13 cellular contexts compared by ENCODE assay signal in genomic region chr1:50981741-50982140, GRCh38. TPM values are rescaled to one million over a fixed set of nuclear protein-coding genes. Genes with fewer than 3 reads are reported as not detected.
DNase-seq lines count a peak whose midpoint lies in the region; ATAC-seq and TF ChIP-seq lines count a peak whose summit lies in the region.
"Had no signal": no experiment of that assay in that cellular context is flagged by ENCODE, and none has a peak within 500 bp of the region (broad histone marks: within the 10 kb centered on the region; RNA-seq: fewer than 3 reads in every experiment).

No MANE protein-coding gene starts in this region.

- H3K4me1 ChIP-seq in right atrium auricular region (peaks cover 0 to 4% of the 10 kb centered on the region in 2 donors), right cardiac atrium (ENCODE audit: control insufficient read depth, insufficient read depth, low read length) (no peaks in the 10 kb centered on the region), vagina (no peaks in the 10 kb centered on the region)

- no peaks in the 10 kb centered on the region for H3K36me3 ChIP-seq in right atrium auricular region
- H3K36me3 ChIP-seq in vagina, result no peaks in the 10 kb centered on the region
- H3K36me3 ChIP-seq: BLaER1 treated with 17β-estradiol and CSF1 and Interleukin-3, amounts not matched to agents 10 nM and 100 nM had no signal

- CTCF ChIA-PET in activated CD8-positive, alpha-beta memory T cell treated with anti-CD3 and anti-CD28 coated beads, Interleukin-2, amount 10 ng/mL, durations not matched to agents 7 days and 5 days (lab: Charles Lee), result no interaction called here

- TF ChIP-seq POLR2A in vagina (IDR thresholded peaks at IDR 0.05), result no peak

- H3K27ac ChIP-seq in right atrium auricular region (peak overlapping the region; percentile 98 to 100), right cardiac atrium (ENCODE audit: low read length) (no peak overlapping the region), coronary artery (peak overlapping the region; percentile 71 to 98), vagina (peak overlapping the region; percentile 96)
- H3K27ac ChIP-seq: BLaER1 treated with 17β-estradiol and CSF1 and Interleukin-3, amounts not matched to agents 10 nM and 100 nM had no signal

- peaks cover 57% of the 10 kb centered on the region for H3K27me3 Mint-ChIP-seq in activated CD8-positive, alpha-beta memory T cell treated with anti-CD3 and anti-CD28 coated beads, Interleukin-2, amount 10 ng/mL, durations not matched to agents 7 days and 5 days

- H3K9me3 ChIP-seq in right atrium auricular region (no peaks in the 10 kb centered on the region), right cardiac atrium (ENCODE audit: control insufficient read depth, low read length) (no peaks in the 10 kb centered on the region), vagina (no peaks in the 10 kb centered on the region)
- H3K9me3 ChIP-seq: BLaER1 treated with 17β-estradiol and CSF1 and Interleukin-3, amounts not matched to agents 10 nM and 100 nM had no signal

- H3K4me3 ChIP-seq in right atrium auricular region (peak overlapping the region in 1 of 2 donors; percentile 3), right cardiac atrium (ENCODE audit: low read length) (no peak overlapping the region), coronary artery (peak overlapping the region; percentile 55), vagina (peak overlapping the region in 1 of 2 donors; percentile 6)
- H3K4me3 ChIP-seq: BLaER1 treated with 17β-estradiol and CSF1 and Interleukin-3, amounts not matched to agents 10 nM and 100 nM had no signal

- ATAC-seq in right cardiac atrium (no peak), GM18909 (IDR thresholded peaks at IDR 0.05; ENCODE audit: poor library complexity, unreplicated experiment) (no peak), HG03159 (IDR thresholded peaks at IDR 0.05; ENCODE audit: unreplicated experiment) (no peak)
- no peak for ATAC-seq in activated CD8-positive, alpha-beta memory T cell treated with anti-CD3 and anti-CD28 coated beads, Interleukin-2, amount 10 ng/mL, durations not matched to agents 7 days and 5 days

- TF ChIP-seq CTCF in right atrium auricular region (IDR thresholded peaks at IDR 0.05) (no peak), coronary artery (IDR thresholded peaks at IDR 0.05) (no peak), vagina (IDR thresholded peaks at IDR 0.05) (no peak)

- H3K9me3 Mint-ChIP-seq in activated CD8-positive, alpha-beta memory T cell treated with anti-CD3 and anti-CD28 coated beads, Interleukin-2, amount 10 ng/mL, durations not matched to agents 7 days and 5 days (ENCODE audit: low read depth), result no peaks in the 10 kb centered on the region
- H3K9me3 Mint-ChIP-seq: naive B cell had no signal

- DNase-seq in right atrium auricular region (ENCODE audit: low spot score) (no peak), right cardiac atrium (no peak), NCI-H524 (lab: John Stamatoyannopoulos, UW) (peak; percentile 67 to 79), coronary artery (ENCODE audit: low spot score) (no peak), vagina (ENCODE audit: extremely low spot score in 2 of 2) (no peak)
- DNase-seq in activated CD8-positive, alpha-beta memory T cell treated with anti-CD3 and anti-CD28 coated beads, Interleukin-2, amount 10 ng/mL, durations not matched to agents 7 days and 5 days, result no peak
- DNase-seq: dermis blood vessel endothelial cell; naive B cell; NK-92 treated with Interleukin-12 subunit alpha and Interleukin-12 subunit beta, amount 100 ng/mL, for 24 hours; stimulated activated naive CD4-positive, alpha-beta T cell had no signal

- intact Hi-C loops in right cardiac atrium (cut with DNase I), result no loop called here
- intact Hi-C loops in vagina (cut with DNase I), result no loop called here

- no peak overlapping the region for H3K27ac Mint-ChIP-seq in activated CD8-positive, alpha-beta memory T cell treated with anti-CD3 and anti-CD28 coated beads, Interleukin-2, amount 10 ng/mL, durations not matched to agents 7 days and 5 days
- H3K27ac Mint-ChIP-seq: naive B cell had no signal

- 88% methylated on average over 1 of the region's 1 CpG for WGBS in right cardiac atrium

- H3K36me3 Mint-ChIP-seq in activated CD8-positive, alpha-beta memory T cell treated with anti-CD3 and anti-CD28 coated beads, Interleukin-2, amount 10 ng/mL, durations not matched to agents 7 days and 5 days, result no peaks in the 10 kb centered on the region
- H3K36me3 Mint-ChIP-seq: naive B cell had no signal

- H3K4me1 Mint-ChIP-seq in activated CD8-positive, alpha-beta memory T cell treated with anti-CD3 and anti-CD28 coated beads, Interleukin-2, amount 10 ng/mL, durations not matched to agents 7 days and 5 days, result peaks cover 12% of the 10 kb centered on the region

- H3K27me3 ChIP-seq in right atrium auricular region, result no peaks in the 10 kb centered on the region
- no peaks in the 10 kb centered on the region for H3K27me3 ChIP-seq in right cardiac atrium (ENCODE audit: control insufficient read depth, insufficient read depth)
- H3K27me3 ChIP-seq in vagina, result no peaks in the 10 kb centered on the region

- no peak overlapping the region for H3K4me3 Mint-ChIP-seq in activated CD8-positive, alpha-beta memory T cell treated with anti-CD3 and anti-CD28 coated beads, Interleukin-2, amount 10 ng/mL, durations not matched to agents 7 days and 5 days
- H3K4me3 Mint-ChIP-seq: naive B cell had no signal

RNA-seq across cellular contexts. Expression of gene CDKN2C, which starts 11.7 kb away (rescaled TPM):
- total RNA-seq in right atrium auricular region (10 to 100 TPM; 11.3 to 15.9 TPM), right cardiac atrium (10 to 100 TPM in 3 of 4 donors, 1 to 10 TPM in 1; 9.5 to 24.9 (median 21.7) TPM), vagina (22.8 TPM)
- polyA plus RNA-seq in right cardiac atrium, result 25.5 TPM
- total RNA-seq in activated CD8-positive, alpha-beta memory T cell treated with anti-CD3 and anti-CD28 coated beads, Interleukin-2, amount 10 ng/mL, durations not matched to agents 7 days and 5 days, result 10 to 100 TPM; 43.6 to 56.5 TPM

RNA-seq across cellular contexts. Expression of gene FAF1, which starts 21.7 kb away (rescaled TPM):
- total RNA-seq in right atrium auricular region, result 10 to 100 TPM; 36.1 to 68.8 TPM
- 10 to 100 TPM; 73.1 to 90.0 (median 82.3) TPM for total RNA-seq in right cardiac atrium
- 52.3 TPM for polyA plus RNA-seq in right cardiac atrium
- total RNA-seq in vagina, result 40.0 TPM
- 10 to 100 TPM; 84.4 to 94.4 TPM for total RNA-seq in activated CD8-positive, alpha-beta memory T cell treated with anti-CD3 and anti-CD28 coated beads, Interleukin-2, amount 10 ng/mL, durations not matched to agents 7 days and 5 days

Comparison
In these comparisons a context has a peak if more than half of its experiments do, and no peak if none do; other contexts are left out.
1. DNase-seq: peak in NCI-H524 (2 of 2); none in right atrium auricular region (single experiment), right cardiac atrium (0 of 3), coronary artery (single experiment), vagina (0 of 2) and activated CD8-positive, alpha-beta memory T cell treated with anti-CD3 and anti-CD28 coated beads, Interleukin-2, amount 10 ng/mL, durations not matched to agents 7 days and 5 days (single experiment).